2 cellular contexts compared by ENCODE assay signal in genomic region chr6:34695729-34696188, GRCh38.
TF ChIP-seq lines count a peak whose summit lies in the region.

No MANE protein-coding gene starts in this region.

TF ChIP-seq in A549, 52 proteins besides CTCF, POLR2A, EP300 and RAD21 (continued from another document):
- no peak for TF ChIP-seq BHLHE40 (IDR thresholded peaks at IDR 0.05; ENCODE audit: low read depth, low read length)

TF ChIP-seq in IMR-90, 13 proteins besides CTCF, POLR2A, EP300 and RAD21:
- no peak for TF ChIP-seq MAFK (IDR thresholded peaks at IDR 0.05; ENCODE audit: low read depth, low read length)
- no peak for TF ChIP-seq BHLHE40 (IDR thresholded peaks at IDR 0.05; ENCODE audit: low read depth, low read length)
- TF ChIP-seq, protein P1, sequence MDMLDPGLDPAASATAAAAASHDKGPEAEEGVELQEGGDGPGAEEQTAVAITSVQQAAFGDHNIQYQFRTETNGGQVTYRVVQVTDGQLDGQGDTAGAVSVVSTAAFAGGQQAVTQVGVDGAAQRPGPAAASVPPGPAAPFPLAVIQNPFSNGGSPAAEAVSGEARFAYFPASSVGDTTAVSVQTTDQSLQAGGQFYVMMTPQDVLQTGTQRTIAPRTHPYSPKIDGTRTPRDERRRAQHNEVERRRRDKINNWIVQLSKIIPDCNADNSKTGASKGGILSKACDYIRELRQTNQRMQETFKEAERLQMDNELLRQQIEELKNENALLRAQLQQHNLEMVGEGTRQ (IDR thresholded peaks at IDR 0.05; ENCODE audit: low read depth, low read length) = no peak
- TF ChIP-seq, protein P2, sequence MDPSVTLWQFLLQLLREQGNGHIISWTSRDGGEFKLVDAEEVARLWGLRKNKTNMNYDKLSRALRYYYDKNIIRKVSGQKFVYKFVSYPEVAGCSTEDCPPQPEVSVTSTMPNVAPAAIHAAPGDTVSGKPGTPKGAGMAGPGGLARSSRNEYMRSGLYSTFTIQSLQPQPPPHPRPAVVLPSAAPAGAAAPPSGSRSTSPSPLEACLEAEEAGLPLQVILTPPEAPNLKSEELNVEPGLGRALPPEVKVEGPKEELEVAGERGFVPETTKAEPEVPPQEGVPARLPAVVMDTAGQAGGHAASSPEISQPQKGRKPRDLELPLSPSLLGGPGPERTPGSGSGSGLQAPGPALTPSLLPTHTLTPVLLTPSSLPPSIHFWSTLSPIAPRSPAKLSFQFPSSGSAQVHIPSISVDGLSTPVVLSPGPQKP (IDR thresholded peaks at IDR 0.05; ENCODE audit: borderline replicate concordance, low read depth, low read length) = no peak
- no peak for TF ChIP-seq CHD1 (IDR thresholded peaks at IDR 0.05; ENCODE audit: low read depth, low read length)
- TF ChIP-seq RCOR1 (IDR thresholded peaks at IDR 0.05; ENCODE audit: insufficient replicate concordance, low read length) = no peak
- no peak for TF ChIP-seq RFX5 (IDR thresholded peaks at IDR 0.05; ENCODE audit: low read depth, low read length)
- TF ChIP-seq FOS (IDR thresholded peaks at IDR 0.05; ENCODE audit: low read depth, low read length) = no peak
- TF ChIP-seq MXI1 (IDR thresholded peaks at IDR 0.05; ENCODE audit: borderline replicate concordance, low read depth, low read length) = no peak
- TF ChIP-seq SMC3 (IDR thresholded peaks at IDR 0.05; ENCODE audit: low read depth, low read length) = no peak
- TF ChIP-seq NFE2L2 (IDR thresholded peaks at IDR 0.05; ENCODE audit: low read depth, low read length) = no peak
- no peak for TF ChIP-seq MAZ (IDR thresholded peaks at IDR 0.05; ENCODE audit: borderline replicate concordance, low read depth, low read length)
- no peak for TF ChIP-seq CEBPB (IDR thresholded peaks at IDR 0.05; ENCODE audit: low read depth, low read length)
